In genomic region chr17:236641-237405, GRCh38 we compare ENCODE assay signal across 23 cellular contexts. TPM values are rescaled to one million over a fixed set of nuclear protein-coding genes. Genes with fewer than 3 reads are reported as not detected.
DNase-seq lines count a peak whose midpoint lies in the region; ATAC-seq and TF ChIP-seq lines count a peak whose summit lies in the region.
"Had no signal": no experiment of that assay in that cellular context is flagged by ENCODE, and none has a peak within 500 bp of the region (broad histone marks: within the 10 kb centered on the region; RNA-seq: fewer than 3 reads in every experiment).

No MANE protein-coding gene starts in this region.

- H3K36me3 ChIP-seq in right atrium auricular region (no peaks in the 10 kb centered on the region), heart left ventricle (no peaks in the 10 kb centered on the region)
- H3K36me3 ChIP-seq: breast epithelium had no signal

- no peak overlapping the region for H3K27ac ChIP-seq in right atrium auricular region
- H3K27ac ChIP-seq in heart left ventricle: no peak overlapping the region
- H3K27ac ChIP-seq: A549, breast epithelium, psoas muscle, RWPE1 had no signal

- no peaks in the 10 kb centered on the region for H3K9me3 ChIP-seq in right atrium auricular region
- no peaks in the 10 kb centered on the region for H3K9me3 ChIP-seq in heart left ventricle
- H3K9me3 ChIP-seq: A549, breast epithelium, psoas muscle had no signal

- peaks cover 31% of the 10 kb centered on the region for H3K4me1 Mint-ChIP-seq in mesothelial cell of epicardium
- peaks cover 6% of the 10 kb centered on the region for H3K4me1 Mint-ChIP-seq in activated T-helper 1 cell treated with anti-CD3 and anti-CD28 coated beads, Interleukin-12 subunit alpha, Interleukin-12 subunit beta, Interleukin-2, Interleukin-4 antibody, amounts not matched to agents 30 ng/mL and 10 ng/mL and 1 ng/mL, durations not matched to agents 14 hours and 24 hours and 36 hours (ENCODE audit: low read depth)
- H3K4me1 Mint-ChIP-seq: activated naive CD8-positive, alpha-beta T cell treated with anti-CD3 and anti-CD28 coated beads, Interleukin-2, amount 10 ng/mL, durations not matched to agents 7 days and 5 days; naive thymus-derived CD8-positive, alpha-beta T cell had no signal

- 87 to 90% (median 89%) methylated on average over 30 to 34 of the region's 34 CpGs for WGBS in heart left ventricle, 4 donors

- no peaks in the 10 kb centered on the region for H3K27me3 Mint-ChIP-seq in mesothelial cell of epicardium (ENCODE audit: low read depth)
- peaks cover 2% of the 10 kb centered on the region for H3K27me3 Mint-ChIP-seq in activated T-helper 1 cell treated with anti-CD3 and anti-CD28 coated beads, Interleukin-12 subunit alpha, Interleukin-12 subunit beta, Interleukin-2, Interleukin-4 antibody, amounts not matched to agents 30 ng/mL and 10 ng/mL and 1 ng/mL, durations not matched to agents 14 hours and 24 hours and 36 hours (ENCODE audit: insufficient read depth)

- H3K4me3 ChIP-seq in right atrium auricular region (no peak overlapping the region), heart left ventricle (no peak overlapping the region)
- H3K4me3 ChIP-seq: A549, breast epithelium, lung, psoas muscle had no signal

- no peaks in the 10 kb centered on the region for H3K9me3 Mint-ChIP-seq in mesothelial cell of epicardium
- H3K9me3 Mint-ChIP-seq in activated T-helper 1 cell treated with anti-CD3 and anti-CD28 coated beads, Interleukin-12 subunit alpha, Interleukin-12 subunit beta, Interleukin-2, Interleukin-4 antibody, amounts not matched to agents 30 ng/mL and 10 ng/mL and 1 ng/mL, durations not matched to agents 14 hours and 24 hours and 36 hours: no peaks in the 10 kb centered on the region
- H3K9me3 Mint-ChIP-seq: activated naive CD8-positive, alpha-beta T cell treated with anti-CD3 and anti-CD28 coated beads, Interleukin-2, amount 10 ng/mL, durations not matched to agents 7 days and 5 days; activated T-cell treated with anti-CD3 and anti-CD28 coated beads, Interleukin-2, amount 50 U/mL, for 72 hours; stimulated activated naive B cell treated with anti-CD40 and anti-IgM and Interleukin-4, amounts not matched to agents 10 μg/mL and 1 μg/mL and 100 μg/mL, for 72 hours had no signal

- no peak overlapping the region for H3K4me3 Mint-ChIP-seq in mesothelial cell of epicardium
- no peak overlapping the region for H3K4me3 Mint-ChIP-seq in activated T-helper 1 cell treated with anti-CD3 and anti-CD28 coated beads, Interleukin-12 subunit alpha, Interleukin-12 subunit beta, Interleukin-2, Interleukin-4 antibody, amounts not matched to agents 30 ng/mL and 10 ng/mL and 1 ng/mL, durations not matched to agents 14 hours and 24 hours and 36 hours
- H3K4me3 Mint-ChIP-seq: activated naive CD8-positive, alpha-beta T cell treated with anti-CD3 and anti-CD28 coated beads, Interleukin-2, amount 10 ng/mL, durations not matched to agents 7 days and 5 days; activated T-cell treated with anti-CD3 and anti-CD28 coated beads, Interleukin-2, amount 50 U/mL, for 72 hours; naive thymus-derived CD8-positive, alpha-beta T cell; stimulated activated naive B cell treated with anti-CD40 and anti-IgM and Interleukin-4, amounts not matched to agents 10 μg/mL and 1 μg/mL and 100 μg/mL, for 72 hours had no signal

- no peak for ATAC-seq in heart left ventricle
- ATAC-seq: activated T-cell treated with anti-CD3 and anti-CD28 coated beads, Interleukin-2, amount 50 U/mL, for 72 hours; naive thymus-derived CD8-positive, alpha-beta T cell; psoas muscle; stimulated activated naive B cell treated with anti-CD40 and anti-IgM and Interleukin-4, amounts not matched to agents 10 μg/mL and 1 μg/mL and 100 μg/mL, for 72 hours had no signal

- H3K27ac Mint-ChIP-seq in mesothelial cell of epicardium: peak overlapping the region; percentile 83
- no peak overlapping the region for H3K27ac Mint-ChIP-seq in activated T-helper 1 cell treated with anti-CD3 and anti-CD28 coated beads, Interleukin-12 subunit alpha, Interleukin-12 subunit beta, Interleukin-2, Interleukin-4 antibody, amounts not matched to agents 30 ng/mL and 10 ng/mL and 1 ng/mL, durations not matched to agents 14 hours and 24 hours and 36 hours
- H3K27ac Mint-ChIP-seq: activated naive CD8-positive, alpha-beta T cell treated with anti-CD3 and anti-CD28 coated beads, Interleukin-2, amount 10 ng/mL, durations not matched to agents 7 days and 5 days; activated T-cell treated with anti-CD3 and anti-CD28 coated beads, Interleukin-2, amount 50 U/mL, for 72 hours; stimulated activated naive B cell treated with anti-CD40 and anti-IgM and Interleukin-4, amounts not matched to agents 10 μg/mL and 1 μg/mL and 100 μg/mL, for 72 hours had no signal

- no peaks in the 10 kb centered on the region for H3K36me3 Mint-ChIP-seq in mesothelial cell of epicardium
- H3K36me3 Mint-ChIP-seq in activated T-helper 1 cell treated with anti-CD3 and anti-CD28 coated beads, Interleukin-12 subunit alpha, Interleukin-12 subunit beta, Interleukin-2, Interleukin-4 antibody, amounts not matched to agents 30 ng/mL and 10 ng/mL and 1 ng/mL, durations not matched to agents 14 hours and 24 hours and 36 hours (ENCODE audit: low read depth): no peaks in the 10 kb centered on the region
- H3K36me3 Mint-ChIP-seq: activated naive CD8-positive, alpha-beta T cell treated with anti-CD3 and anti-CD28 coated beads, Interleukin-2, amount 10 ng/mL, durations not matched to agents 7 days and 5 days; naive thymus-derived CD8-positive, alpha-beta T cell had no signal

- no peak for TF ChIP-seq CTCF in right atrium auricular region (IDR thresholded peaks at IDR 0.05)
- TF ChIP-seq CTCF in heart left ventricle (IDR thresholded peaks at IDR 0.05): no peak
- no peak for TF ChIP-seq CTCF in mesothelial cell of epicardium (IDR thresholded peaks at IDR 0.05; ENCODE audit: unreplicated experiment)

- peak; percentile 35 for DNase-seq in cardiac septum (ENCODE audit: low spot score)
- DNase-seq in right atrium auricular region (ENCODE audit: low spot score): no peak
- peak; percentile 3 to 47 (median 17) for DNase-seq in heart left ventricle
- DNase-seq in mesothelial cell of epicardium (ENCODE audit: low spot score in 2 of 2, unreplicated experiment in 2 of 2): peak in 1 of 2 experiments; percentile 22
- DNase-seq in DMS 273 (lab: John Stamatoyannopoulos, UW; ENCODE audit: unreplicated experiment): no peak
- DNase-seq in activated T-helper 1 cell treated with anti-CD3 and anti-CD28 coated beads, Interleukin-12 subunit alpha, Interleukin-12 subunit beta, Interleukin-2, Interleukin-4 antibody, amounts not matched to agents 30 ng/mL and 10 ng/mL and 1 ng/mL, durations not matched to agents 14 hours and 24 hours and 36 hours (ENCODE audit: low spot score): no peak
- DNase-seq in activated CD4-positive, alpha-beta T cell treated with anti-CD3 and anti-CD28 coated beads for 48 hours: no peak
- DNase-seq in NCI-H2107 (lab: John Stamatoyannopoulos, UW): no peak
- DNase-seq: activated naive CD8-positive, alpha-beta T cell treated with anti-CD3 and anti-CD28 coated beads, Interleukin-2, amount 10 ng/mL, durations not matched to agents 7 days and 5 days; activated T-cell treated with anti-CD3 and anti-CD28 coated beads, Interleukin-2, amount 50 U/mL, for 72 hours; C1 segment of cervical spinal cord; NCI-H1417 treated with DMSO at 0.1 percent for 48 hours; NCI-H345; stimulated activated CD4-positive, alpha-beta T cell treated with anti-CD3 and anti-CD28 coated beads, Interleukin-15, amount 100 ng/mL, for 24 hours; stimulated activated naive B cell treated with anti-CD40 and anti-IgM and Interleukin-4, amounts not matched to agents 10 μg/mL and 1 μg/mL and 100 μg/mL, for 72 hours; T-helper 1 cell had no signal

- no peaks in the 10 kb centered on the region for H3K27me3 ChIP-seq in right atrium auricular region
- no peaks in the 10 kb centered on the region for H3K27me3 ChIP-seq in heart left ventricle
- H3K27me3 ChIP-seq: breast epithelium had no signal

- TF ChIP-seq POLR2A in heart left ventricle (IDR thresholded peaks at IDR 0.05): no peak

- H3K4me1 ChIP-seq in right atrium auricular region (peaks cover 0 to 10% of the 10 kb centered on the region in 2 donors), heart left ventricle (peaks cover 0 to 17% (median 2%) of the 10 kb centered on the region in 12 donors)
- H3K4me1 ChIP-seq: A549, breast epithelium, psoas muscle had no signal

- intact Hi-C loops in cardiac septum (cut with DNase I): no loop called here
- intact Hi-C loops in heart left ventricle (cut with DNase I): no loop called here
- intact Hi-C loops in activated T-helper 1 cell treated with anti-CD3 and anti-CD28 coated beads, Interleukin-12 subunit alpha, Interleukin-12 subunit beta, Interleukin-2, Interleukin-4 antibody, amounts not matched to agents 30 ng/mL and 10 ng/mL and 1 ng/mL, durations not matched to agents 14 hours and 24 hours and 36 hours (cut with micrococcal nuclease): no loop called here

RNA-seq across cellular contexts. Expression of gene DOC2B, which starts 55.4 kb away (rescaled TPM):
- total RNA-seq in cardiac septum (6.4 TPM), right atrium auricular region (1 to 10 TPM; 2.4 to 2.6 TPM), heart left ventricle (10 to 100 TPM in 2 of 9 donors, 1 to 10 TPM in 7; 1.7 to 13.0 (median 6.3) TPM), mesothelial cell of epicardium (55.3 to 60.2 TPM (median 59.6 TPM) in 3 replicates)
- polyA plus RNA-seq in heart left ventricle: 1 to 10 TPM; 2.4 to 5.8 TPM
- total RNA-seq in activated T-helper 1 cell treated with anti-CD3 and anti-CD28 coated beads, Interleukin-12 subunit alpha, Interleukin-12 subunit beta, Interleukin-2, Interleukin-4 antibody, amounts not matched to agents 30 ng/mL and 10 ng/mL and 1 ng/mL, durations not matched to agents 14 hours and 24 hours and 36 hours: 5.5 and 7.6 TPM in 2 replicates
- total RNA-seq: activated naive CD8-positive, alpha-beta T cell treated with anti-CD3 and anti-CD28 coated beads, Interleukin-2, amount 10 ng/mL, durations not matched to agents 7 days and 5 days; HT1080 had no signal
- polyA plus RNA-seq: naive thymus-derived CD8-positive, alpha-beta T cell had no signal

Comparison
In these comparisons a context has a peak if more than half of its experiments do, and no peak if none do; other contexts are left out.
1. DNase-seq: peak in cardiac septum (single experiment) and heart left ventricle (5 of 5); none in right atrium auricular region (single experiment), DMS 273 (single experiment), activated T-helper 1 cell treated with anti-CD3 and anti-CD28 coated beads, Interleukin-12 subunit alpha, Interleukin-12 subunit beta, Interleukin-2, Interleukin-4 antibody, amounts not matched to agents 30 ng/mL and 10 ng/mL and 1 ng/mL, durations not matched to agents 14 hours and 24 hours and 36 hours (single experiment), activated CD4-positive, alpha-beta T cell treated with anti-CD3 and anti-CD28 coated beads for 48 hours (single experiment) and NCI-H2107 (single experiment).